8 cellular contexts compared by ENCODE assay signal in genomic region chr21:37712204-37712934, GRCh38.
DNase-seq lines count a peak whose midpoint lies in the region; FAIRE-seq and TF ChIP-seq lines count a peak whose summit lies in the region.

No MANE protein-coding gene starts in this region.

- H3K4me3 Mint-ChIP-seq in brain, result peak overlapping the region in 1 of 5 experiments; percentile 19

- DNase-seq in ELF-1 (ENCODE audit: low read depth, low spot score) (peak; percentile 78), H54 (ENCODE audit: insufficient read length, low spot score) (peak; percentile 55), MV-4-11 (lab: John Stamatoyannopoulos, UW) (peak; percentile 62), SJCRH30 (peak; percentile 61 to 82), iris pigment epithelial cell (ENCODE audit: low read depth) (peak; percentile 72), NCI-H187 treated with DMSO at 0.1 percent for 48 hours (lab: John Stamatoyannopoulos, UW) (no peak)
- peak; percentile 48 for DNase-seq in stimulated activated CD4-positive, alpha-beta T cell treated with anti-CD3 and anti-CD28 coated beads, Interleukin-1b, Interleukin-23, amount 100 ng/mL, for 48 hours

- peak overlapping the region in 3 of 5 experiments; percentile 30 to 67 (median 43) for H3K27ac Mint-ChIP-seq in brain

- peaks cover 22% of the 10 kb centered on the region for H3K4me1 ChIP-seq in SJCRH30

- TF ChIP-seq CTCF in brain (conservative IDR thresholded peaks at IDR 0.05), result peak; percentile 83 to 92

- peaks cover 0 to 6% (median 1%) of the 10 kb centered on the region in 5 experiments for H3K9me3 Mint-ChIP-seq in brain

- H3K9me3 ChIP-seq in SJCRH30 (replicated peaks), result no peaks in the 10 kb centered on the region

- H3K36me3 ChIP-seq in SJCRH30, result no peaks in the 10 kb centered on the region

- H3K4me3 ChIP-seq in SJCRH30, result no peak overlapping the region

- H3K27me3 Mint-ChIP-seq in brain, result peaks cover 14% of the 10 kb centered on the region

- FAIRE-seq in H54 (lab: Jason Lieb, UNC), result no peak

- H3K36me3 Mint-ChIP-seq in brain, result peaks cover 12% of the 10 kb centered on the region

- H3K27ac ChIP-seq in SJCRH30, result no peak overlapping the region

- H3K27me3 ChIP-seq in SJCRH30, result no peaks in the 10 kb centered on the region

- no peak for TF ChIP-seq POLR2A in H54 (IDR thresholded peaks at IDR 0.05; ENCODE audit: low read depth, low read length)

- peaks cover 26% of the 10 kb centered on the region for H3K4me1 Mint-ChIP-seq in brain
